1 cellular context compared by ENCODE assay signal in the genomic region with DNA sequence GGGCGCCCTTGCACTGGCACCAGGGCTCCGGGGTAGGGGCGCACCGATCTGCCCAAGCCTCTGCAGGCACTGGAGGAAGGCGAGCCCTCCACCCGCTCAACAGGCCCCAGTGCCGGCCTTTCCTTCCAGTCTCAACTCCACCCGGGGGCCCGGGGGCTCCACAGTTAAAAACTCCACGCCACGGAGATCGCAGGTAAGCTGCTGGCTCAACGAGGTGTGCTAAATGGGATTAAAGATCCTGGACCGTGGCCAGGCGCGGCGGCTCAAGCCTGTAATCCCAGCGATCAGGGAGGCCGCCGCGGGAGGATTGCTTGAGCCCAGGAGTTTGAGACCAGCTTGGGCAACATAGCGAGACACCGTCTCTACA.
TF ChIP-seq lines count a peak whose summit lies in the region.

No MANE protein-coding gene starts in this region.

TF ChIP-seq in HepG2, 621 proteins besides CTCF, POLR2A, EP300 and RAD21:
- TF ChIP-seq PHF21A (CRISPR knock-in tag; IDR thresholded peaks at IDR 0.05) (no peak), ZNF30 (CRISPR knock-in tag; IDR thresholded peaks at IDR 0.05) (0 out of 2 replicates have a peak, but pooled peaks have one; percentile 17), AGO2 (optimal IDR thresholded peaks at IDR 0.05; ENCODE audit: low read depth, low read length) (peak; percentile 52), ZNF3 (CRISPR knock-in tag; IDR thresholded peaks at IDR 0.05) (0 out of 2 replicates have a peak, but pooled peaks have one; percentile 5), AHDC1 (CRISPR knock-in tag; IDR thresholded peaks at IDR 0.05; ENCODE audit: borderline replicate concordance) (0 out of 2 replicates have a peak, but pooled peaks have one; percentile 18), RBM39 (IDR thresholded peaks at IDR 0.05; ENCODE audit: low read depth, low read length, poor library complexity, severe bottlenecking) (peak; percentile 26), MIER2 (CRISPR knock-in tag; IDR thresholded peaks at IDR 0.05) (no peak)
- TF ChIP-seq, protein P1, sequence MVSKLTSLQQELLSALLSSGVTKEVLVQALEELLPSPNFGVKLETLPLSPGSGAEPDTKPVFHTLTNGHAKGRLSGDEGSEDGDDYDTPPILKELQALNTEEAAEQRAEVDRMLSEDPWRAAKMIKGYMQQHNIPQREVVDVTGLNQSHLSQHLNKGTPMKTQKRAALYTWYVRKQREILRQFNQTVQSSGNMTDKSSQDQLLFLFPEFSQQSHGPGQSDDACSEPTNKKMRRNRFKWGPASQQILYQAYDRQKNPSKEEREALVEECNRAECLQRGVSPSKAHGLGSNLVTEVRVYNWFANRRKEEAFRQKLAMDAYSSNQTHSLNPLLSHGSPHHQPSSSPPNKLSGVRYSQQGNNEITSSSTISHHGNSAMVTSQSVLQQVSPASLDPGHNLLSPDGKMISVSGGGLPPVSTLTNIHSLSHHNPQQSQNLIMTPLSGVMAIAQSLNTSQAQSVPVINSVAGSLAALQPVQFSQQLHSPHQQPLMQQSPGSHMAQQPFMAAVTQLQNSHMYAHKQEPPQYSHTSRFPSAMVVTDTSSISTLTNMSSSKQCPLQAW (CRISPR knock-in tag; IDR thresholded peaks at IDR 0.05): peak; percentile 72; the same call in 1 of the 2 replicates
- TF ChIP-seq, protein P2, sequence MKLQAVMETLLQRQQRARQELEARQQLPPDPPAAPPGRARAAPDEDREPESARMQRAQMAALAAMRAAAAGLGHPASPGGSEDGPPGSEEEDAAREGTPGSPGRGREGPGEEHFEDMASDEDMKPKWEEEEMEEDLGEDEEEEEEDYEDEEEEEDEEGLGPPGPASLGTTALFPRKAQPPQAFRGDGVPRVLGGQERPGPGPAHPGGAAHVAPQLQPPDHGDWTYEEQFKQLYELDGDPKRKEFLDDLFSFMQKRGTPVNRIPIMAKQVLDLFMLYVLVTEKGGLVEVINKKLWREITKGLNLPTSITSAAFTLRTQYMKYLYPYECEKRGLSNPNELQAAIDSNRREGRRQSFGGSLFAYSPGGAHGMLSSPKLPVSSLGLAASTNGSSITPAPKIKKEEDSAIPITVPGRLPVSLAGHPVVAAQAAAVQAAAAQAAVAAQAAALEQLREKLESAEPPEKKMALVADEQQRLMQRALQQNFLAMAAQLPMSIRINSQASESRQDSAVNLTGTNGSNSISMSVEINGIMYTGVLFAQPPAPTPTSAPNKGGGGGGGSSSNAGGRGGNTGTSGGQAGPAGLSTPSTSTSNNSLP (IDR thresholded peaks at IDR 0.05; ENCODE audit: low read depth, low read length): no peak
